ENCODE assay signal across 18 cellular contexts in the genomic region with DNA sequence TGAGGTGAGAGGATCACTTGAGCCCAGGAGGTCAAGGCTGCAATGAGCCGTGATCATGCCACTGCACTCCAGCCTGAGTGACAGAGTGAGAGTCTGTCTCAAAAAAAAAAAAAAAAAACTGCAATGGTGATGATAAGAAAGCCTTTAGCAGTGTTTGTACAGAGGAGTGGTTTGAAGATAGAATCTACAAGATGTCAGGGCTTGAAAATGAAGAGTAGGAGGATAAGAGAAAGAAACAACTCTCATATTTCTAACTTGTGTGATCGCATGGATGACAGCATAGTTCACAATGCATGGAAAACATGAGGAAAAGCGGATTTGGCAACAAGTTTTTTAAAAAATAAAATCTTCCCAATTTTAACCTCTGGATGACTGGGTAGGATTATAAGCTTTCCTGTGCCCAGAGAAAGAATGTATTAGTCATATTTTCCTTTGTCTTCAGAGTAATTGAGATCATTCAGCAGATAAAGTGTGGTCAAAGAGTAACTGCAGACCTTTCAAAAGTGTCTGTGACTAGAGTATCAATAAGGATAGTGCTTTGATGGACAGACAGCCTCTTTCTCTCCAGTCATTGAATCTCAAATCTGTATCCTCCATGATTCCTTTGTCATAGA.
DNase-seq lines count a peak whose midpoint lies in the region; ATAC-seq, FAIRE-seq and TF ChIP-seq lines count a peak whose summit lies in the region.
"Had no signal": no experiment of that assay in that cellular context is flagged by ENCODE, and none has a peak within 500 bp of the region (broad histone marks: within the 10 kb centered on the region; RNA-seq: fewer than 3 reads in every experiment).

No MANE protein-coding gene starts in this region.

- no peak for FAIRE-seq in H1 (lab: Jason Lieb, UNC)

- H2BK12ac ChIP-seq in H1 (ENCODE audit: low read depth, low read length) = no peak overlapping the region

- WGBS in SK-N-SH (ENCODE audit: low lambda C conversion rate) = 25% methylated on average over 3 of the region's 3 CpGs
- 96% methylated on average over 3 of the region's 3 CpGs; no CpG with 5 or more reads in 1 of the 2 experiments for WGBS in H1 (ENCODE audit: extremely low coverage in 1 of 2, insufficient coverage in 1 of 2, insufficient read length in 1 of 2, insufficient replicate concordance in 2 of 2, low coverage in 1 of 2, low lambda C conversion rate in 2 of 2, missing lambda C conversion rate in 1 of 2), 2 experiments

- no peak overlapping the region for H3K18ac ChIP-seq in H1 (ENCODE audit: extremely low read depth, low read length)

- H3K4ac ChIP-seq in H1 (replicated peaks; ENCODE audit: insufficient read length, low read depth, low read length) = no peak overlapping the region

- H2AFZ ChIP-seq in HCT116 (ENCODE audit: low read depth, low read length, poor library complexity, severe bottlenecking) (no peak overlapping the region), SK-N-SH (ENCODE audit: low read depth) (no peak overlapping the region), H1 (ENCODE audit: low read length) (peak overlapping the region; percentile 58; the same call in 1 of the 2 replicates)
- H2AFZ ChIP-seq: GM23248 had no signal

- TF ChIP-seq POLR2A in HCT116 (IDR thresholded peaks at IDR 0.05; ENCODE audit: borderline replicate concordance, extremely low read depth, insufficient read depth, insufficient read length) (no peak), H1 (IDR thresholded peaks at IDR 0.05; ENCODE audit: control extremely low read depth in 1 of 2, low read depth in 2 of 2, low read length in 2 of 2) (no peak)

- POLR2A ChIA-PET in HCT116 (lab: Charles Lee) (no interaction called here), SK-N-SH (lab: Yijun Ruan, JAX) (no interaction called here), H1 (lab: Charles Lee; ENCODE audit: partially characterized antibody) (no interaction called here)

- no peak overlapping the region for H4K91ac ChIP-seq in H1 (replicated peaks; ENCODE audit: insufficient read length, low read length)

- H4K8ac ChIP-seq in H1 (ENCODE audit: extremely low read depth, insufficient read depth, low read length) = no peak overlapping the region

- H3K14ac ChIP-seq in H1 (ENCODE audit: insufficient read length) = no peak overlapping the region

- H3K36me3 Mint-ChIP-seq in progenitor cell of endocrine pancreas (ENCODE audit: insufficient read depth) = peaks cover 1% of the 10 kb centered on the region
- H3K36me3 Mint-ChIP-seq in activated naive CD8-positive, alpha-beta T cell treated with anti-CD3 and anti-CD28 coated beads for 36 hours = no peaks in the 10 kb centered on the region

- H3K23ac ChIP-seq in H1 (ENCODE audit: insufficient read length) = no peak overlapping the region

- peaks cover 14% of the 10 kb centered on the region for H3F3A ChIP-seq in SK-N-SH (replicated peaks; ENCODE audit: insufficient read depth)

- H3K27me3 Mint-ChIP-seq in progenitor cell of endocrine pancreas = no peaks in the 10 kb centered on the region
- no peaks in the 10 kb centered on the region for H3K27me3 Mint-ChIP-seq in activated naive CD8-positive, alpha-beta T cell treated with anti-CD3 and anti-CD28 coated beads for 36 hours
- H3K27me3 Mint-ChIP-seq: activated B cell treated with CpG ODN at 0.5 μM for 24 hours had no signal

- RAD21 ChIA-PET in HCT116 (lab: Charles Lee; ENCODE audit: low non-redundant PET in 1 of 2, low total read pairs in 2 of 2, uncharacterized antibody in 2 of 2, unreplicated experiment in 2 of 2) = no interaction called here

- no peaks in the 10 kb centered on the region for H4K20me1 ChIP-seq in HCT116 (ENCODE audit: insufficient read depth)
- H4K20me1 ChIP-seq in SK-N-SH (ENCODE audit: insufficient read depth) = no peaks in the 10 kb centered on the region
- no peaks in the 10 kb centered on the region for H4K20me1 ChIP-seq in H1 (replicated peaks in 1 of 2; ENCODE audit: control insufficient read depth in 1 of 2, insufficient read depth in 2 of 2, low read length in 2 of 2)

- no peaks in the 10 kb centered on the region for H3K23me2 ChIP-seq in H1 (ENCODE audit: low read depth, low read length)

- peaks cover 0 to 12% of the 10 kb centered on the region in 2 experiments; a peak in 2 of 4 replicates for H3K4me1 ChIP-seq in HCT116 (ENCODE audit: control insufficient read depth in 1 of 2, insufficient read depth in 2 of 2, low read length in 2 of 2)
- H3K4me1 ChIP-seq in SK-N-SH (ENCODE audit: control insufficient read depth in 1 of 2, insufficient read depth in 2 of 2, low read depth in 1 of 2, low read length in 1 of 2) = peaks cover 2 to 9% of the 10 kb centered on the region in 2 experiments
- no peaks in the 10 kb centered on the region for H3K4me1 ChIP-seq in H1 (replicated peaks in 1 of 4; ENCODE audit: control insufficient read depth in 3 of 4, insufficient read depth in 4 of 4, low read length in 3 of 4)
- H3K4me1 ChIP-seq: sigmoid colon, tibial nerve had no signal

- H3K9me2 ChIP-seq in HCT116 (ENCODE audit: insufficient read depth) (no peaks in the 10 kb centered on the region), SK-N-SH (no peaks in the 10 kb centered on the region)

- H3K27ac ChIP-seq in HCT116 (ENCODE audit: low read depth, low read length) (no peak overlapping the region), SK-N-SH (ENCODE audit: low read depth in 2 of 2, low read length in 1 of 2) (peak overlapping the region in 1 of 2 experiments; percentile 48; a peak in 2 of 4 replicates), H1 (ENCODE audit: low read depth, low read length) (no peak overlapping the region)
- H3K27ac ChIP-seq: GM23248, neutrophil, sigmoid colon, tibial nerve had no signal

- H3K79me1 ChIP-seq in H1 (ENCODE audit: low read depth, low read length) = no peaks in the 10 kb centered on the region

- no peak overlapping the region for H3K56ac ChIP-seq in H1 (replicated peaks; ENCODE audit: insufficient read length, low read depth, low read length)

- no peak overlapping the region for H3K4me3 ChIP-seq in HCT116 (replicated peaks in 1 of 2; ENCODE audit: low read depth in 1 of 2, low read length in 2 of 2)
- H3K4me3 ChIP-seq in SK-N-SH (ENCODE audit: low read depth in 2 of 2, low read length in 1 of 2) = no peak overlapping the region
- H3K4me3 ChIP-seq in H1 (ENCODE audit: extremely low read depth in 1 of 4, insufficient read depth in 2 of 4, low read depth in 3 of 4, low read length in 4 of 4) = no peak overlapping the region
- H3K4me3 ChIP-seq: GM23248, sigmoid colon, tibial nerve had no signal

- CTCF ChIA-PET in HCT116 (lab: Charles Lee) (no interaction called here), SK-N-SH (lab: Yijun Ruan, JAX) (no interaction called here), H1 (lab: Charles Lee; ENCODE audit: partially characterized antibody) (interaction anchor here (0.8 kb wide), 1 partner anchor 39 kb away, joined by 3 read pairs; no protein-coding TSS in a partner anchor)

- H2BK20ac ChIP-seq in H1 (ENCODE audit: low read length) = no peak overlapping the region

- no peak overlapping the region for H4K5ac ChIP-seq in H1 (ENCODE audit: insufficient read length, low read depth, low read length)

- no peak overlapping the region for H2BK15ac ChIP-seq in H1 (ENCODE audit: low read length)

- peaks cover 1% of the 10 kb centered on the region for H3K4me1 Mint-ChIP-seq in progenitor cell of endocrine pancreas (ENCODE audit: low read depth)
- no peaks in the 10 kb centered on the region for H3K4me1 Mint-ChIP-seq in activated naive CD8-positive, alpha-beta T cell treated with anti-CD3 and anti-CD28 coated beads for 36 hours
- H3K4me1 Mint-ChIP-seq: activated B cell treated with CpG ODN at 0.5 μM for 24 hours had no signal

- no peak for DNase-seq in HCT116 (ENCODE audit: low read depth, low spot score)
- DNase-seq in SK-N-SH = no peak
- DNase-seq in H1 (ENCODE audit: low read depth in 1 of 2, low spot score in 2 of 2) = no peak
- no peak for DNase-seq in progenitor cell of endocrine pancreas (ENCODE audit: low spot score, unreplicated experiment)
- no peak for DNase-seq in left lobe of liver (ENCODE audit: low spot score)
- DNase-seq in AML-193 (lab: John Stamatoyannopoulos, UW) = no peak
- DNase-seq in activated naive CD8-positive, alpha-beta T cell treated with anti-CD3 and anti-CD28 coated beads for 36 hours = no peak
- DNase-seq in NCI-H526 (lab: John Stamatoyannopoulos, UW) = no peak
- DNase-seq: activated B cell treated with CpG ODN at 0.5 μM for 24 hours; activated naive CD4-positive, alpha-beta T cell treated with anti-CD3 and anti-CD28 coated beads for 36 hours; caudate nucleus; GM23248; mesenchymal stem cell; NCI-H1092 treated with DMSO at 0.1 percent for 48 hours; NCI-H2227 treated with DMSO at 0.1 percent for 48 hours; sigmoid colon had no signal

- ATAC-seq in HCT116 = peak; percentile 40; the same call in 1 of the 2 replicates
- no peak for ATAC-seq in left lobe of liver

- H2BK120ac ChIP-seq in H1 (replicated peaks; ENCODE audit: low read depth, low read length) = no peak overlapping the region

- H2AK5ac ChIP-seq in H1 (ENCODE audit: low read depth, low read length) = no peak overlapping the region

- no TSS peak for BruUV-seq in HCT116 (replicated peaks; lab: Mats Ljungman, UMichigan)

- intact Hi-C loops in HCT116 (cut with micrococcal nuclease) = no loop called here

- H3K4me3 Mint-ChIP-seq in progenitor cell of endocrine pancreas (ENCODE audit: low read depth) = no peak overlapping the region
- H3K4me3 Mint-ChIP-seq in activated naive CD8-positive, alpha-beta T cell treated with anti-CD3 and anti-CD28 coated beads for 36 hours = no peak overlapping the region
- H3K4me3 Mint-ChIP-seq: activated B cell treated with CpG ODN at 0.5 μM for 24 hours; activated naive CD4-positive, alpha-beta T cell treated with anti-CD3 and anti-CD28 coated beads for 36 hours had no signal

- H3K9ac ChIP-seq in HCT116 (ENCODE audit: low read length) (no peak overlapping the region), SK-N-SH (peak overlapping the region; percentile 15; the same call in 1 of the 2 replicates), H1 (replicated peaks in 1 of 4; ENCODE audit: extremely low read depth in 1 of 4, low read depth in 3 of 4, low read length in 3 of 4) (no peak overlapping the region)
- H3K9ac ChIP-seq: GM23248 had no signal

- H3K36me3 ChIP-seq in HCT116 (ENCODE audit: control insufficient read depth in 1 of 2, insufficient read depth in 2 of 2, low read length in 2 of 2) (no peaks in the 10 kb centered on the region), SK-N-SH (replicated peaks in 1 of 2; ENCODE audit: control insufficient read depth in 1 of 2, insufficient read depth in 2 of 2, low read length in 1 of 2) (no peaks in the 10 kb centered on the region), H1 (ENCODE audit: control insufficient read depth in 2 of 4, insufficient read depth in 4 of 4, low read length in 3 of 4) (peaks cover 0 to under 1% (median 0%) of the 10 kb centered on the region in 4 experiments; a peak in 1 of 8 replicates)
- H3K36me3 ChIP-seq: neutrophil, sigmoid colon, tibial nerve had no signal

- H3K9me3 ChIP-seq in HCT116 (ENCODE audit: control insufficient read depth in 1 of 2, insufficient read depth in 1 of 2, low read depth in 1 of 2, low read length in 2 of 2) = no peaks in the 10 kb centered on the region
- no peaks in the 10 kb centered on the region for H3K9me3 ChIP-seq in SK-N-SH
- peaks cover 0 to 4% of the 10 kb centered on the region in 2 experiments; a peak in 2 of 4 replicates for H3K9me3 ChIP-seq in H1 (ENCODE audit: insufficient read depth in 2 of 2, low read depth in 1 of 2, low read length in 1 of 2)
- H3K9me3 ChIP-seq: neutrophil, sigmoid colon had no signal

- peak in 1 of 2 experiments; percentile 79; a peak in 2 of 4 replicates for TF ChIP-seq EP300 in SK-N-SH (IDR thresholded peaks at IDR 0.05; ENCODE audit: borderline replicate concordance in 1 of 2, low read depth in 1 of 2, low read length in 1 of 2)
- TF ChIP-seq EP300 in H1 (IDR thresholded peaks at IDR 0.05; ENCODE audit: borderline replicate concordance in 1 of 2, low read depth in 2 of 2, low read length in 2 of 2) = no peak

- peak overlapping the region; percentile 73 for H3K27ac Mint-ChIP-seq in progenitor cell of endocrine pancreas
- H3K27ac Mint-ChIP-seq in activated naive CD8-positive, alpha-beta T cell treated with anti-CD3 and anti-CD28 coated beads for 36 hours = no peak overlapping the region
- H3K27ac Mint-ChIP-seq: activated B cell treated with CpG ODN at 0.5 μM for 24 hours; activated naive CD4-positive, alpha-beta T cell treated with anti-CD3 and anti-CD28 coated beads for 36 hours had no signal

- H3K27me3 ChIP-seq in HCT116 (ENCODE audit: insufficient read depth, low read length) (no peaks in the 10 kb centered on the region), SK-N-SH (ENCODE audit: insufficient read depth) (no peaks in the 10 kb centered on the region), H1 (replicated peaks in 1 of 4; ENCODE audit: control insufficient read depth in 3 of 4, extremely low read depth in 1 of 4, insufficient read depth in 3 of 4, low read length in 3 of 4) (no peaks in the 10 kb centered on the region)
- H3K27me3 ChIP-seq: neutrophil, sigmoid colon, tibial nerve had no signal

- TF ChIP-seq CTCF in HCT116 (IDR thresholded peaks at IDR 0.05 in 2 of 3, conservative IDR thresholded peaks at IDR 0.05 in 1 of 3; ENCODE audit: borderline replicate concordance in 1 of 3, insufficient read depth in 1 of 3, low read depth in 2 of 3, low read length in 2 of 3) (no peak), SK-N-SH (IDR thresholded peaks at IDR 0.05) (no peak), H1 (IDR thresholded peaks at IDR 0.05; ENCODE audit: control extremely low read depth in 1 of 3, insufficient read depth in 1 of 3, low read depth in 1 of 3, low read length in 3 of 3) (no peak), progenitor cell of endocrine pancreas (IDR thresholded peaks at IDR 0.05; ENCODE audit: unreplicated experiment) (no peak)

- H3K4me2 ChIP-seq in HCT116 (ENCODE audit: low read length) (no peak overlapping the region), SK-N-SH (peak overlapping the region; percentile 14), H1 (ENCODE audit: insufficient read depth in 1 of 2, low read depth in 2 of 2, low read length in 2 of 2) (no peak overlapping the region)

- H3K79me2 ChIP-seq in HCT116 (ENCODE audit: insufficient read depth, low read length) (no peaks in the 10 kb centered on the region), SK-N-SH (ENCODE audit: insufficient read depth) (no peaks in the 10 kb centered on the region), H1 (ENCODE audit: control insufficient read depth in 1 of 2, insufficient read depth in 2 of 2, low read length in 2 of 2) (no peaks in the 10 kb centered on the region)

- TF ChIP-seq RAD21 in HCT116 (IDR thresholded peaks at IDR 0.05; ENCODE audit: low read depth) = no peak
- TF ChIP-seq RAD21 in SK-N-SH (IDR thresholded peaks at IDR 0.05; ENCODE audit: low read length) = no peak
- no peak for TF ChIP-seq RAD21 in H1 (IDR thresholded peaks at IDR 0.05 in 1 of 2, conservative IDR thresholded peaks at IDR 0.05 in 1 of 2; ENCODE audit: low read depth in 2 of 2, low read length in 2 of 2)

- H3K9me3 Mint-ChIP-seq in progenitor cell of endocrine pancreas (ENCODE audit: low read depth) = peaks cover 26% of the 10 kb centered on the region
- peaks cover 9% of the 10 kb centered on the region for H3K9me3 Mint-ChIP-seq in activated naive CD8-positive, alpha-beta T cell treated with anti-CD3 and anti-CD28 coated beads for 36 hours
- H3K9me3 Mint-ChIP-seq: activated naive CD4-positive, alpha-beta T cell treated with anti-CD3 and anti-CD28 coated beads for 36 hours had no signal

- no peak overlapping the region for H2BK5ac ChIP-seq in H1 (ENCODE audit: low read depth, low read length)
